ENCODE assay signal across 21 cellular contexts in genomic region chr4:44912980-44913379, GRCh38.
"Had no signal": no experiment of that assay in that cellular context is flagged by ENCODE, and none has a peak within 500 bp of the region (broad histone marks: within the 10 kb centered on the region; RNA-seq: fewer than 3 reads in every experiment).

No MANE protein-coding gene starts in this region.

- H3K36me3 Mint-ChIP-seq: T-cell had no signal

- H3K4me3 Mint-ChIP-seq: T-cell had no signal

- H3K27ac ChIP-seq: RWPE1 had no signal

- DNase-seq: IMR-90, Karpas-422, KG1, MM.1S, NCI-H1092 treated with DMSO at 0.1 percent for 48 hours, NCI-H1436, NCI-H187, NCI-H2029, NCI-H2081 treated with DMSO at 0.1 percent for 48 hours, NCI-H2171, NCI-H226, NCI-H446, NCI-H510A, NCI-H524 treated with DMSO at 0.1 percent for 48 hours, NCI-H774, SHP77, SW 1271, T-cell had no signal

- H3K27ac Mint-ChIP-seq: T-cell had no signal

- H3K27me3 Mint-ChIP-seq: T-cell had no signal

- ATAC-seq: HepG2, Panc1, T-cell had no signal

- H3K9me3 Mint-ChIP-seq: T-cell had no signal
